Comparison of ENCODE assay signal across 8 cellular contexts in genomic region chr17:48102043-48102442, GRCh38. TPM values are rescaled to one million over a fixed set of nuclear protein-coding genes. Genes with fewer than 3 reads are reported as not detected.
DNase-seq lines count a peak whose midpoint lies in the region; ATAC-seq, FAIRE-seq and TF ChIP-seq lines count a peak whose summit lies in the region.
"Not testable (repeated sequence)": the region's sequence is repeated elsewhere in the genome, so short reads cannot be mapped to it uniquely, and the experiment has no call there.

No MANE protein-coding gene starts in this region.

- H3K4me1 ChIP-seq in HCT116 (ENCODE audit: control insufficient read depth in 1 of 2, insufficient read depth in 2 of 2, low read length in 2 of 2): peaks cover 9 to 27% of the 10 kb centered on the region in 2 experiments
- H3K4me1 ChIP-seq in PC-3 (ENCODE audit: insufficient read depth, low read length): not testable (repeated sequence)
- H3K4me1 ChIP-seq in K562 (replicated peaks in 1 of 2; ENCODE audit: control insufficient read depth in 2 of 2, insufficient read depth in 2 of 2, low read length in 2 of 2): peaks cover 3 to 25% of the 10 kb centered on the region in 2 experiments; a peak in 3 of 5 replicates
- H3K4me1 ChIP-seq in spleen: peaks cover 12 to 85% (median 39%) of the 10 kb centered on the region in 6 donors

- peaks cover 0 to 13% (median 7%) of the 10 kb centered on the region in 7 donors for H3K9me3 Mint-ChIP-seq in CD14-positive monocyte
- H3K9me3 Mint-ChIP-seq in activated CD8-positive, alpha-beta T cell treated with anti-CD3 and anti-CD28 coated beads for 36 hours; natural killer cell: not testable (repeated sequence)

- H3K9me1 ChIP-seq in K562 (ENCODE audit: control insufficient read depth, insufficient read depth, low read length): not testable (repeated sequence)

- not testable (repeated sequence) for H4K20me1 ChIP-seq in HCT116 (ENCODE audit: insufficient read depth); K562 (replicated peaks; ENCODE audit: control insufficient read depth, insufficient read depth, low read length)
- peaks cover 16% of the 10 kb centered on the region for H4K20me1 ChIP-seq in PC-3 (ENCODE audit: low read length)

- not testable (repeated sequence) for H3K27me3 ChIP-seq in HCT116 (ENCODE audit: insufficient read depth, low read length); PC-3 (ENCODE audit: low read length); K562 (ENCODE audit: control insufficient read depth in 2 of 2, insufficient read depth in 2 of 2, low read length in 2 of 2); spleen (replicated peaks in 1 of 7)

- not testable (repeated sequence) for TF ChIP-seq RAD21 in HCT116 (IDR thresholded peaks at IDR 0.05; ENCODE audit: low read depth); K562 (CRISPR knock-in tag; conservative IDR thresholded peaks at IDR 0.05 in 1 of 2, IDR thresholded peaks at IDR 0.05 in 1 of 2)

- CTCF ChIA-PET in HCT116 (lab: Charles Lee): interaction anchor here (0.7 to 4.2 kb wide), 4 partner anchors 22 to 1051 kb away, joined by 3 to 23 read pairs (median 11); no protein-coding TSS in a partner anchor
- CTCF ChIA-PET in PC-3 (lab: Charles Lee); activated CD8-positive, alpha-beta T cell treated with anti-CD3 and anti-CD28 coated beads for 36 hours (lab: Charles Lee); K562 (lab: Yijun Ruan, JAX; ENCODE audit: low intra/inter-chr PET ratio): not testable (repeated sequence)

- not testable (repeated sequence) for FAIRE-seq in K562 (lab: Jason Lieb, UNC)

- not testable (repeated sequence) for H3F3A ChIP-seq in PC-3 (ENCODE audit: low read length, unreplicated experiment)

- ATAC-seq in HCT116; PC-3; activated CD8-positive, alpha-beta T cell treated with anti-CD3 and anti-CD28 coated beads for 36 hours; K562; natural killer cell: not testable (repeated sequence)

- H3K27me3 Mint-ChIP-seq in CD14-positive monocyte (ENCODE audit: low read depth in 3 of 3); activated CD8-positive, alpha-beta T cell treated with anti-CD3 and anti-CD28 coated beads for 36 hours; natural killer cell (ENCODE audit: low read depth in 2 of 2): not testable (repeated sequence)

- peak overlapping the region; percentile 13 to 87 (median 83) for H3K27ac Mint-ChIP-seq in CD14-positive monocyte
- peak overlapping the region; percentile 75 for H3K27ac Mint-ChIP-seq in activated CD8-positive, alpha-beta T cell treated with anti-CD3 and anti-CD28 coated beads for 36 hours
- peak overlapping the region; percentile 78 to 92 for H3K27ac Mint-ChIP-seq in natural killer cell

- peak overlapping the region; percentile 93 to 94 for H3K4me3 ChIP-seq in HCT116 (replicated peaks in 1 of 2; ENCODE audit: low read depth in 1 of 2, low read length in 2 of 2)
- peak overlapping the region; percentile 78; the same call in 1 of the 2 replicates for H3K4me3 ChIP-seq in PC-3 (ENCODE audit: low read length)
- H3K4me3 ChIP-seq in K562: not testable (repeated sequence)
- H3K4me3 ChIP-seq in fibroblast of the aortic adventitia (ENCODE audit: low read depth, low read length): peak overlapping the region; percentile 87
- peak overlapping the region in 4 of 8 donors; percentile 98 to 100 (median 98) for H3K4me3 ChIP-seq in spleen

- intact Hi-C loops in CD14-positive monocyte (cut with micrococcal nuclease) (loop anchor here in 1 of 2 donors (5.0 to 10.0 kb wide), 2 partner anchors 55 to 127 kb away; partner anchors contain the start of genes CDK5RAP3 and NFE2L1), natural killer cell (cut with micrococcal nuclease) (loop anchor here (10.0 kb wide), 1 partner anchor 157 kb away; the partner anchor contains the start of gene PNPO)
- intact Hi-C loops in HCT116 (cut with micrococcal nuclease); PC-3 (cut with micrococcal nuclease); activated CD8-positive, alpha-beta T cell treated with anti-CD3 and anti-CD28 coated beads for 36 hours (cut with micrococcal nuclease); K562 (cut with micrococcal nuclease); spleen (cut with DNase I; ENCODE audit: low total_unique reads): not testable (repeated sequence)

- not testable (repeated sequence) for H3K36me3 ChIP-seq in HCT116 (ENCODE audit: control insufficient read depth in 1 of 2, insufficient read depth in 2 of 2, low read length in 2 of 2); PC-3 (ENCODE audit: low read depth, low read length); K562 (ENCODE audit: control insufficient read depth, insufficient read depth, low read length); spleen

- BruUV-seq in HCT116 (replicated peaks; lab: Mats Ljungman, UMichigan); PC-3 (replicated peaks; lab: Mats Ljungman, UMichigan); K562 (replicated peaks; lab: Mats Ljungman, UMichigan): not testable (repeated sequence)

- H3K36me3 Mint-ChIP-seq in CD14-positive monocyte; activated CD8-positive, alpha-beta T cell treated with anti-CD3 and anti-CD28 coated beads for 36 hours (ENCODE audit: low read depth); natural killer cell: not testable (repeated sequence)

- H3K9ac ChIP-seq in HCT116 (ENCODE audit: low read length); K562 (ENCODE audit: insufficient read depth in 1 of 2, low read depth in 2 of 2, low read length in 2 of 2): not testable (repeated sequence)
- H3K9ac ChIP-seq in PC-3 (ENCODE audit: low read length): peak overlapping the region; percentile 85; the same call in 1 of the 2 replicates

- not testable (repeated sequence) for TF ChIP-seq POLR2A in HCT116 (IDR thresholded peaks at IDR 0.05; ENCODE audit: borderline replicate concordance, extremely low read depth, insufficient read depth, insufficient read length); K562 (conservative IDR thresholded peaks at IDR 0.05); spleen (IDR thresholded peaks at IDR 0.05)

- H3K9me2 ChIP-seq in HCT116 (ENCODE audit: insufficient read depth); PC-3 (replicated peaks; ENCODE audit: low read length): not testable (repeated sequence)

- H3K4me2 ChIP-seq in HCT116 (ENCODE audit: low read length) (peak overlapping the region; percentile 79), PC-3 (ENCODE audit: low read length) (peak overlapping the region; percentile 93; the same call in 1 of the 2 replicates), K562 (ENCODE audit: insufficient read depth, low read length) (peak overlapping the region; percentile 82; the same call in 1 of the 2 replicates)

- not testable (repeated sequence) for DNase-seq in CD14-positive monocyte (ENCODE audit: low spot score); HCT116 (ENCODE audit: low read depth, low spot score); PC-3; activated CD8-positive, alpha-beta T cell treated with anti-CD3 and anti-CD28 coated beads for 36 hours; K562 (ENCODE audit: extremely low read depth in 1 of 4, low spot score in 3 of 4); fibroblast of the aortic adventitia (ENCODE audit: low read depth); natural killer cell
- peak; percentile 63 for DNase-seq in spleen

- in situ Hi-C loops in K562 (cut with MboI): not testable (repeated sequence)

- WGBS in K562 (ENCODE audit: insufficient coverage, low coverage, missing lambda C conversion rate): 84% methylated on average over 15 of the region's 15 CpGs
- WGBS in spleen, 5 donors: 69 to 78% (median 75%) methylated on average over 15 of the region's 15 CpGs

- TF ChIP-seq CTCF in CD14-positive monocyte (IDR thresholded peaks at IDR 0.05); HCT116 (IDR thresholded peaks at IDR 0.05 in 2 of 3, conservative IDR thresholded peaks at IDR 0.05 in 1 of 3; ENCODE audit: borderline replicate concordance in 1 of 3, insufficient read depth in 1 of 3, low read depth in 2 of 3, low read length in 2 of 3); PC-3 (conservative IDR thresholded peaks at IDR 0.05; ENCODE audit: low read depth, low read length); activated CD8-positive, alpha-beta T cell treated with anti-CD3 and anti-CD28 coated beads for 36 hours (IDR thresholded peaks at IDR 0.05); K562 (IDR thresholded peaks at IDR 0.05 in 2 of 3, conservative IDR thresholded peaks at IDR 0.05 in 1 of 3; ENCODE audit: insufficient read depth in 2 of 3, low read depth in 1 of 3, low read length in 3 of 3); fibroblast of the aortic adventitia (IDR thresholded peaks at IDR 0.05; ENCODE audit: insufficient read depth, low read length); natural killer cell (IDR thresholded peaks at IDR 0.05); spleen (IDR thresholded peaks at IDR 0.05 in 8 of 11, conservative IDR thresholded peaks at IDR 0.05 in 3 of 11): not testable (repeated sequence)

- H2AFZ ChIP-seq in HCT116 (ENCODE audit: low read depth, low read length, poor library complexity, severe bottlenecking); PC-3 (ENCODE audit: low read length): not testable (repeated sequence)
- H2AFZ ChIP-seq in K562 (ENCODE audit: low read depth, low read length): peak overlapping the region; percentile 97; the same call in 1 of the 2 replicates

- H3K79me2 ChIP-seq in HCT116 (ENCODE audit: insufficient read depth, low read length) (peaks cover 42% of the 10 kb centered on the region), PC-3 (ENCODE audit: low read length) (peaks cover 41% of the 10 kb centered on the region), K562 (ENCODE audit: control insufficient read depth, insufficient read depth, low read length) (peaks cover 38% of the 10 kb centered on the region)

- not testable (repeated sequence) for H3K9me3 ChIP-seq in HCT116 (ENCODE audit: control insufficient read depth in 1 of 2, insufficient read depth in 1 of 2, low read depth in 1 of 2, low read length in 2 of 2); PC-3 (ENCODE audit: low read length); K562 (replicated peaks; ENCODE audit: control insufficient read depth, insufficient read depth, low read depth, low read length); spleen

- RAD21 ChIA-PET in HCT116 (lab: Charles Lee; ENCODE audit: low non-redundant PET in 1 of 2, low total read pairs in 2 of 2, uncharacterized antibody in 2 of 2, unreplicated experiment in 2 of 2): not testable (repeated sequence)

- not testable (repeated sequence) for TF ChIP-seq EP300 in K562 (IDR thresholded peaks at IDR 0.05; ENCODE audit: low read length)

- POLR2A ChIA-PET in HCT116 (lab: Charles Lee): interaction anchor here (2.9 kb wide), 1 partner anchor 53 kb away, joined by 14 read pairs; the partner anchor contains the start of gene NFE2L1
- POLR2A ChIA-PET in PC-3 (lab: Charles Lee; ENCODE audit: unreplicated experiment); K562 (lab: Yijun Ruan, JAX): not testable (repeated sequence)
- POLR2A ChIA-PET in activated CD8-positive, alpha-beta T cell treated with anti-CD3 and anti-CD28 coated beads for 36 hours (lab: Charles Lee): interaction anchor here (0.7 to 1.0 kb wide), 2 partner anchors 10 to 707 kb away, joined by 3 to 4 read pairs; no protein-coding TSS in a partner anchor

- peak overlapping the region; percentile 89 to 94 for H3K4me3 Mint-ChIP-seq in CD14-positive monocyte
- H3K4me3 Mint-ChIP-seq in activated CD8-positive, alpha-beta T cell treated with anti-CD3 and anti-CD28 coated beads for 36 hours: peak overlapping the region; percentile 98
- peak overlapping the region; percentile 83 for H3K4me3 Mint-ChIP-seq in natural killer cell

- peaks cover 50% of the 10 kb centered on the region for H3K4me1 Mint-ChIP-seq in CD14-positive monocyte
- peaks cover 39% of the 10 kb centered on the region for H3K4me1 Mint-ChIP-seq in activated CD8-positive, alpha-beta T cell treated with anti-CD3 and anti-CD28 coated beads for 36 hours (ENCODE audit: low read depth)
- H3K4me1 Mint-ChIP-seq in natural killer cell: peaks cover 37 to 58% of the 10 kb centered on the region in 2 donors

- H3K27ac ChIP-seq in HCT116 (ENCODE audit: low read depth, low read length) (peak overlapping the region; percentile 95), spleen (peak overlapping the region; percentile 11 to 94 (median 90))
- H3K27ac ChIP-seq in PC-3 (ENCODE audit: low read length); K562 (ENCODE audit: extremely low read depth, low read depth, low read length): not testable (repeated sequence)

RNA-seq across cellular contexts. Expression of gene CBX1, which starts 0.8 kb away (rescaled TPM):
- polyA plus RNA-seq in CD14-positive monocyte: 10 to 100 TPM; 12.5 to 18.2 TPM
- total RNA-seq in HCT116 (2021; ENCODE audit: unreplicated experiment): 136 TPM
- 47.8 and 66.8 TPM in 2 replicates for polyA plus RNA-seq in HCT116 (2012)
- total RNA-seq in PC-3 (2014; rRNA removed): 119 and 142 TPM in 2 replicates
- total RNA-seq in activated CD8-positive, alpha-beta T cell treated with anti-CD3 and anti-CD28 coated beads for 36 hours: 10 to 100 TPM; 52.3 to 53.0 TPM
- 5.2 and 13.9 TPM in 2 replicates for total RNA-seq in K562 (2011; cell fraction: chromatin; rRNA removed; ENCODE audit: low replicate concordance)
- total RNA-seq in K562 (2011; cell fraction: nucleolus; rRNA removed): 3.7 and 5.7 TPM in 2 replicates
- 11.4 and 14.1 TPM in 2 replicates for total RNA-seq in K562 (2011; cell fraction: nucleoplasm; rRNA removed)
- 44.0 and 48.2 TPM in 2 replicates for total RNA-seq in K562 (2014; rRNA removed)
- total RNA-seq in K562 (2014; rRNA removed; fragmentation: Illumina TruSeq; extraction: Trizol): 64.4 and 75.3 TPM in 2 replicates
- 70.4 and 76.2 TPM in 2 replicates for total RNA-seq in K562 (2015; rRNA removed; fragmentation: Illumina TruSeq; extraction: Trizol)
- 44.6 and 52.7 TPM in 2 replicates for total RNA-seq in K562 (2021)
- 31.9 and 45.0 TPM in 2 replicates for polyA plus RNA-seq in K562 (2011; rRNA removed)
- 10.1 and 18.3 TPM in 2 replicates for polyA plus RNA-seq in K562 (2011; cell fraction: cytosol; rRNA removed)
- 7.4 and 12.0 TPM in 2 replicates for polyA plus RNA-seq in K562 (2011; cell fraction: nucleus; rRNA removed)
- polyA plus RNA-seq in K562 (2012): 50.1 and 87.7 TPM in 2 replicates
- polyA plus RNA-seq in K562 (2014; fragmentation: Illumina TruSeq; extraction: Trizol): 73.0 and 95.7 TPM in 2 replicates
- polyA plus RNA-seq in K562 (2014; fragmentation: Nextera tagmentation; extraction: Ambion mirVana): 10 to 100 TPM; 10.6 to 13.5 TPM
- polyA plus RNA-seq in K562 (2014; rRNA removed): 48.7 and 53.3 TPM in 2 replicates
- 27.9 and 31.5 TPM in 2 replicates for polyA minus RNA-seq in K562 (2011; rRNA and poly(A)+ RNA removed)
- 15.0 and 16.3 TPM in 2 replicates for polyA minus RNA-seq in K562 (2011; cell fraction: cytosol; rRNA and poly(A)+ RNA removed)
- polyA minus RNA-seq in K562 (2011; cell fraction: nucleus; rRNA and poly(A)+ RNA removed): 2.3 and 7.2 TPM in 2 replicates
- total RNA-seq in fibroblast of the aortic adventitia (ENCODE audit: low replicate concordance): 49.2 and 59.7 TPM in 2 replicates
- 10 to 100 TPM; 16.9 to 25.4 (median 22.6) TPM for total RNA-seq in natural killer cell
- 10 to 100 TPM; 21.6 to 36.2 (median 29.8) TPM for total RNA-seq in spleen
- 10 to 100 TPM; 19.6 to 29.8 (median 27.4) TPM for polyA plus RNA-seq in spleen

RNA-seq across cellular contexts. Expression of gene SNX11, which starts 5.5 kb away (rescaled TPM):
- polyA plus RNA-seq in CD14-positive monocyte (10 to 100 TPM; 48.4 to 49.3 TPM), K562 (2011; rRNA removed) (22.1 and 23.3 TPM in 2 replicates), K562 (2014; fragmentation: Illumina TruSeq; extraction: Trizol) (14.9 and 16.5 TPM in 2 replicates), K562 (2014; fragmentation: Nextera tagmentation; extraction: Ambion mirVana) (10 to 100 TPM; 20.8 to 24.0 TPM), K562 (2014; rRNA removed) (15.4 and 19.2 TPM in 2 replicates), spleen (10 to 100 TPM; 17.6 to 27.3 (median 26.3) TPM)
- total RNA-seq in HCT116 (2021; ENCODE audit: unreplicated experiment) (26.8 TPM), PC-3 (2014; rRNA removed) (17.7 and 23.3 TPM in 2 replicates), K562 (2014; rRNA removed) (13.1 and 15.8 TPM in 2 replicates), K562 (2014; rRNA removed; fragmentation: Illumina TruSeq; extraction: Trizol) (16.6 and 16.8 TPM in 2 replicates), K562 (2015; rRNA removed; fragmentation: Illumina TruSeq; extraction: Trizol) (12.3 and 12.4 TPM in 2 replicates), K562 (2021) (18.0 and 18.4 TPM in 2 replicates), fibroblast of the aortic adventitia (ENCODE audit: low replicate concordance) (4.7 and 11.5 TPM in 2 replicates), natural killer cell (10 to 100 TPM; 22.4 to 43.2 (median 33.2) TPM), spleen (10 to 100 TPM; 31.8 to 45.4 (median 39.2) TPM)
- polyA plus RNA-seq in HCT116 (2012): 15.4 and 20.6 TPM in 2 replicates
- total RNA-seq in activated CD8-positive, alpha-beta T cell treated with anti-CD3 and anti-CD28 coated beads for 36 hours: 10 to 100 TPM; 27.2 to 29.5 TPM
- 48.4 and 61.2 TPM in 2 replicates for total RNA-seq in K562 (2011; cell fraction: chromatin; rRNA removed; ENCODE audit: low replicate concordance)
- 27.6 and 39.2 TPM in 2 replicates for total RNA-seq in K562 (2011; cell fraction: nucleolus; rRNA removed)
- 37.8 and 55.3 TPM in 2 replicates for total RNA-seq in K562 (2011; cell fraction: nucleoplasm; rRNA removed)
- polyA plus RNA-seq in K562 (2011; cell fraction: cytosol; rRNA removed): 16.6 and 20.8 TPM in 2 replicates
- polyA plus RNA-seq in K562 (2011; cell fraction: nucleus; rRNA removed): 24.5 and 25.0 TPM in 2 replicates
- polyA plus RNA-seq in K562 (2012): 15.0 and 16.6 TPM in 2 replicates
- 16.3 and 19.5 TPM in 2 replicates for polyA minus RNA-seq in K562 (2011; rRNA and poly(A)+ RNA removed)
- 8.2 and 9.5 TPM in 2 replicates for polyA minus RNA-seq in K562 (2011; cell fraction: cytosol; rRNA and poly(A)+ RNA removed)
- 6.7 and 8.6 TPM in 2 replicates for polyA minus RNA-seq in K562 (2011; cell fraction: nucleus; rRNA and poly(A)+ RNA removed)

RNA-seq across cellular contexts. Expression of gene NFE2L1, which starts 53.9 kb away (rescaled TPM):
- 1 to 10 TPM; 2.8 to 7.1 TPM for polyA plus RNA-seq in CD14-positive monocyte
- 135 TPM for total RNA-seq in HCT116 (2021; ENCODE audit: unreplicated experiment)
- polyA plus RNA-seq in HCT116 (2012): 157 and 172 TPM in 2 replicates
- 45.1 and 72.6 TPM in 2 replicates for total RNA-seq in PC-3 (2014; rRNA removed)
- total RNA-seq in activated CD8-positive, alpha-beta T cell treated with anti-CD3 and anti-CD28 coated beads for 36 hours: 10 to 100 TPM; 88.3 to 90.3 TPM
- total RNA-seq in K562 (2011; cell fraction: chromatin; rRNA removed; ENCODE audit: low replicate concordance): 97.0 and 141 TPM in 2 replicates
- 104 and 118 TPM in 2 replicates for total RNA-seq in K562 (2011; cell fraction: nucleolus; rRNA removed)
- total RNA-seq in K562 (2011; cell fraction: nucleoplasm; rRNA removed): 88.2 and 97.7 TPM in 2 replicates
- 18.6 and 22.0 TPM in 2 replicates for total RNA-seq in K562 (2014; rRNA removed)
- total RNA-seq in K562 (2014; rRNA removed; fragmentation: Illumina TruSeq; extraction: Trizol): 38.7 and 57.0 TPM in 2 replicates
- 39.7 and 40.5 TPM in 2 replicates for total RNA-seq in K562 (2015; rRNA removed; fragmentation: Illumina TruSeq; extraction: Trizol)
- 61.4 and 67.7 TPM in 2 replicates for total RNA-seq in K562 (2021)
- polyA plus RNA-seq in K562 (2011; rRNA removed): 57.2 and 59.8 TPM in 2 replicates
- polyA plus RNA-seq in K562 (2011; cell fraction: cytosol; rRNA removed): 41.0 and 52.4 TPM in 2 replicates
- polyA plus RNA-seq in K562 (2011; cell fraction: nucleus; rRNA removed): 34.1 and 41.0 TPM in 2 replicates
- 109 and 147 TPM in 2 replicates for polyA plus RNA-seq in K562 (2012)
- polyA plus RNA-seq in K562 (2014; fragmentation: Illumina TruSeq; extraction: Trizol): 68.1 and 68.6 TPM in 2 replicates
- polyA plus RNA-seq in K562 (2014; fragmentation: Nextera tagmentation; extraction: Ambion mirVana): 1 to 10 TPM; 2.0 to 2.8 TPM
- polyA plus RNA-seq in K562 (2014; rRNA removed): 40.7 and 41.4 TPM in 2 replicates
- polyA minus RNA-seq in K562 (2011; rRNA and poly(A)+ RNA removed): 79.5 and 101 TPM in 2 replicates
- polyA minus RNA-seq in K562 (2011; cell fraction: cytosol; rRNA and poly(A)+ RNA removed): 31.0 and 35.6 TPM in 2 replicates
- polyA minus RNA-seq in K562 (2011; cell fraction: nucleus; rRNA and poly(A)+ RNA removed): 12.5 and 16.4 TPM in 2 replicates
- 103 and 413 TPM in 2 replicates for total RNA-seq in fibroblast of the aortic adventitia (ENCODE audit: low replicate concordance)
- 10 to 100 TPM; 38.6 to 53.4 (median 47.5) TPM for total RNA-seq in natural killer cell
- 100 to 1,000 TPM; 111 to 242 (median 142) TPM for total RNA-seq in spleen
- polyA plus RNA-seq in spleen: 10 to 100 TPM; 21.2 to 59.5 (median 25.7) TPM
